ENCODE assay signal across 16 cellular contexts in genomic region chr14:63940387-63940786, GRCh38.
DNase-seq lines count a peak whose midpoint lies in the region; ATAC-seq and TF ChIP-seq lines count a peak whose summit lies in the region.
"Had no signal": no experiment of that assay in that cellular context is flagged by ENCODE, and none has a peak within 500 bp of the region (broad histone marks: within the 10 kb centered on the region; RNA-seq: fewer than 3 reads in every experiment).

No MANE protein-coding gene starts in this region.

- no peaks in the 10 kb centered on the region for H3K79me2 ChIP-seq in OCI-LY1 (ENCODE audit: insufficient read depth, low read length)
- no peaks in the 10 kb centered on the region for H3K79me2 ChIP-seq in GM23248 (ENCODE audit: insufficient read depth)

- H3K27ac ChIP-seq in OCI-LY1 (ENCODE audit: low read depth, low read length, poor library complexity, severe bottlenecking), result peak overlapping the region; percentile 70
- H3K27ac ChIP-seq in GM23248, result no peak overlapping the region
- H3K27ac ChIP-seq: ascending aorta had no signal

- H3K36me3 ChIP-seq in OCI-LY1 (ENCODE audit: insufficient read depth, low read length) (peaks cover 24% of the 10 kb centered on the region), GM23248 (ENCODE audit: low read depth) (no peaks in the 10 kb centered on the region)

- POLR2A ChIA-PET in activated naive CD8-positive, alpha-beta T cell treated with anti-CD3 and anti-CD28 coated beads, Interleukin-2, amount 10 ng/mL, durations not matched to agents 7 days and 5 days (lab: Charles Lee), result interaction anchor here (0.7 to 4.5 kb wide), 9 partner anchors 9 to 564 kb away, joined by 3 to 52 read pairs (median 4); partner anchors contain the start of genes SGPP1, SYNE2 and ZBTB1

- peak in 1 of 2 donors; percentile 8 for DNase-seq in activated T-cell treated with anti-CD3 and anti-CD28 coated beads, Interleukin-2, amount 50 U/mL, for 72 hours
- DNase-seq in activated T-cell treated with anti-CD3 and anti-CD28 coated beads, Interleukin-2, amount 50 U/mL, for 48 hours, result no peak
- DNase-seq in activated naive CD8-positive, alpha-beta T cell treated with anti-CD3 and anti-CD28 coated beads, Interleukin-2, amount 10 ng/mL, durations not matched to agents 7 days and 5 days, result no peak
- peak in 1 of 2 donors; percentile 38 for DNase-seq in stimulated activated effector memory CD8-positive, alpha-beta T cell treated with anti-CD3 and anti-CD28 coated beads, Interleukin-12 subunit alpha, Interleukin-12 subunit beta, amount 100 ng/mL, for 72 hours (ENCODE audit: low spot score in 2 of 2)
- DNase-seq in GM23248 (no peak), omental fat pad (ENCODE audit: low spot score) (no peak), HuH-7.5 (ENCODE audit: low spot score) (no peak)
- DNase-seq: EL; islet precursor cell; KG1; NCI-H187 treated with DMSO at 0.1 percent for 48 hours; posterior cingulate gyrus; SHP77; stimulated activated CD4-positive, alpha-beta T cell treated with anti-CD3 and anti-CD28 coated beads, Interleukin-2, amount 100 ng/mL, for 24 hours had no signal

- in situ Hi-C loops in GM23248 (cut with MboI), result no loop called here

- peak overlapping the region; percentile 40 to 60 for H3K4me3 Mint-ChIP-seq in activated T-cell treated with anti-CD3 and anti-CD28 coated beads, Interleukin-2, amount 50 U/mL, for 72 hours
- H3K4me3 Mint-ChIP-seq in activated naive CD8-positive, alpha-beta T cell treated with anti-CD3 and anti-CD28 coated beads, Interleukin-2, amount 10 ng/mL, durations not matched to agents 7 days and 5 days, result peak overlapping the region; percentile 68
- H3K4me3 Mint-ChIP-seq in stimulated activated effector memory CD8-positive, alpha-beta T cell treated with anti-CD3 and anti-CD28 coated beads, Interleukin-12 subunit alpha, Interleukin-12 subunit beta, amount 100 ng/mL, for 72 hours, result peak overlapping the region; percentile 45

- H3K27me3 ChIP-seq in OCI-LY1 (ENCODE audit: insufficient read depth, low read length), result no peaks in the 10 kb centered on the region
- H3K27me3 ChIP-seq in GM23248 (replicated peaks; ENCODE audit: insufficient read depth), result no peaks in the 10 kb centered on the region
- H3K27me3 ChIP-seq: ascending aorta had no signal

- no peaks in the 10 kb centered on the region for H3F3A ChIP-seq in OCI-LY1 (ENCODE audit: insufficient read depth, low read length)
- H3F3A ChIP-seq in GM23248 (ENCODE audit: insufficient read depth), result no peaks in the 10 kb centered on the region

- H2AFZ ChIP-seq in OCI-LY1 (ENCODE audit: low read length), result no peak overlapping the region
- H2AFZ ChIP-seq in GM23248, result no peak overlapping the region

- ATAC-seq in activated T-cell treated with anti-CD3 and anti-CD28 coated beads, Interleukin-2, amount 50 U/mL, for 72 hours (replicated peaks in 1 of 2), result peak; percentile 40 to 53
- peak; percentile 64 for ATAC-seq in activated naive CD8-positive, alpha-beta T cell treated with anti-CD3 and anti-CD28 coated beads, Interleukin-2, amount 10 ng/mL, durations not matched to agents 7 days and 5 days (ENCODE audit: low read depth)
- ATAC-seq in stimulated activated effector memory CD8-positive, alpha-beta T cell treated with anti-CD3 and anti-CD28 coated beads, Interleukin-12 subunit alpha, Interleukin-12 subunit beta, amount 100 ng/mL, for 72 hours, result peak; percentile 53
- no peak for ATAC-seq in omental fat pad (ENCODE audit: low FRiP score)

- TF ChIP-seq CTCF in OCI-LY1 (IDR thresholded peaks at IDR 0.05; ENCODE audit: low read length) (no peak), omental fat pad (IDR thresholded peaks at IDR 0.05) (no peak)

- 88 to 90% methylated on average over 4 of the region's 4 CpGs for WGBS in GM23248 (ENCODE audit: low coverage in 1 of 2, low lambda C conversion rate in 2 of 2, missing lambda C conversion rate in 2 of 2), 2 experiments

- H3K9ac ChIP-seq in OCI-LY1 (ENCODE audit: low read length) (peak overlapping the region; percentile 1; the same call in 1 of the 2 replicates), GM23248 (no peak overlapping the region)

- H3K4me2 ChIP-seq in OCI-LY1 (ENCODE audit: low read length) (peak overlapping the region; percentile 20; the same call in 1 of the 2 replicates), GM23248 (ENCODE audit: unreplicated experiment) (no peak overlapping the region)

- H3K4me1 ChIP-seq in OCI-LY1 (ENCODE audit: insufficient read depth, low read length, severe bottlenecking) (peaks cover 38% of the 10 kb centered on the region), GM23248 (ENCODE audit: insufficient read depth) (no peaks in the 10 kb centered on the region)
- H3K4me1 ChIP-seq: ascending aorta had no signal

- peak overlapping the region; percentile 81 for H3K27ac Mint-ChIP-seq in activated T-cell treated with anti-CD3 and anti-CD28 coated beads, Interleukin-2, amount 50 U/mL, for 72 hours
- peak overlapping the region; percentile 89 for H3K27ac Mint-ChIP-seq in activated naive CD8-positive, alpha-beta T cell treated with anti-CD3 and anti-CD28 coated beads, Interleukin-2, amount 10 ng/mL, durations not matched to agents 7 days and 5 days
- peak overlapping the region; percentile 71 for H3K27ac Mint-ChIP-seq in stimulated activated effector memory CD8-positive, alpha-beta T cell treated with anti-CD3 and anti-CD28 coated beads, Interleukin-12 subunit alpha, Interleukin-12 subunit beta, amount 100 ng/mL, for 72 hours

- no peaks in the 10 kb centered on the region for H3K36me3 Mint-ChIP-seq in activated T-cell treated with anti-CD3 and anti-CD28 coated beads, Interleukin-2, amount 50 U/mL, for 72 hours (ENCODE audit: insufficient read depth in 2 of 2)
- peaks cover 31% of the 10 kb centered on the region for H3K36me3 Mint-ChIP-seq in activated naive CD8-positive, alpha-beta T cell treated with anti-CD3 and anti-CD28 coated beads, Interleukin-2, amount 10 ng/mL, durations not matched to agents 7 days and 5 days
- H3K36me3 Mint-ChIP-seq in stimulated activated effector memory CD8-positive, alpha-beta T cell treated with anti-CD3 and anti-CD28 coated beads, Interleukin-12 subunit alpha, Interleukin-12 subunit beta, amount 100 ng/mL, for 72 hours, result peaks cover 22% of the 10 kb centered on the region

- H3K9me3 ChIP-seq in OCI-LY1 (ENCODE audit: low read length), result no peaks in the 10 kb centered on the region
- H3K9me3 ChIP-seq in GM23248 (ENCODE audit: low read depth), result no peaks in the 10 kb centered on the region
- H3K9me3 ChIP-seq: ascending aorta had no signal

- peaks cover 0 to 1% of the 10 kb centered on the region in 2 donors for H3K9me3 Mint-ChIP-seq in activated T-cell treated with anti-CD3 and anti-CD28 coated beads, Interleukin-2, amount 50 U/mL, for 72 hours
- H3K9me3 Mint-ChIP-seq in activated naive CD8-positive, alpha-beta T cell treated with anti-CD3 and anti-CD28 coated beads, Interleukin-2, amount 10 ng/mL, durations not matched to agents 7 days and 5 days, result no peaks in the 10 kb centered on the region
- no peaks in the 10 kb centered on the region for H3K9me3 Mint-ChIP-seq in stimulated activated effector memory CD8-positive, alpha-beta T cell treated with anti-CD3 and anti-CD28 coated beads, Interleukin-12 subunit alpha, Interleukin-12 subunit beta, amount 100 ng/mL, for 72 hours

- H3K4me3 ChIP-seq in OCI-LY1 (ENCODE audit: low read depth, low read length, poor library complexity, severe bottlenecking), result no peak overlapping the region
- no peak overlapping the region for H3K4me3 ChIP-seq in GM23248
- H3K4me3 ChIP-seq: ascending aorta had no signal

- H4K20me1 ChIP-seq in OCI-LY1 (ENCODE audit: insufficient read depth, low read length) (no peaks in the 10 kb centered on the region), GM23248 (ENCODE audit: insufficient read depth) (no peaks in the 10 kb centered on the region)

- no peaks in the 10 kb centered on the region for H3K9me2 ChIP-seq in OCI-LY1 (ENCODE audit: low read depth, low read length)
- H3K9me2 ChIP-seq in GM23248 (ENCODE audit: insufficient read depth), result no peaks in the 10 kb centered on the region

- H3K27me3 Mint-ChIP-seq in activated T-cell treated with anti-CD3 and anti-CD28 coated beads, Interleukin-2, amount 50 U/mL, for 72 hours (ENCODE audit: low read depth), result no peaks in the 10 kb centered on the region
- H3K27me3 Mint-ChIP-seq in activated naive CD8-positive, alpha-beta T cell treated with anti-CD3 and anti-CD28 coated beads, Interleukin-2, amount 10 ng/mL, durations not matched to agents 7 days and 5 days, result no peaks in the 10 kb centered on the region

- peaks cover 25% of the 10 kb centered on the region for H3K4me1 Mint-ChIP-seq in activated T-cell treated with anti-CD3 and anti-CD28 coated beads, Interleukin-2, amount 50 U/mL, for 72 hours (ENCODE audit: low read depth)
- H3K4me1 Mint-ChIP-seq in activated naive CD8-positive, alpha-beta T cell treated with anti-CD3 and anti-CD28 coated beads, Interleukin-2, amount 10 ng/mL, durations not matched to agents 7 days and 5 days, result peaks cover 34% of the 10 kb centered on the region
- H3K4me1 Mint-ChIP-seq in stimulated activated effector memory CD8-positive, alpha-beta T cell treated with anti-CD3 and anti-CD28 coated beads, Interleukin-12 subunit alpha, Interleukin-12 subunit beta, amount 100 ng/mL, for 72 hours, result no peaks in the 10 kb centered on the region
